In genomic region chr11:65382804-65383368, GRCh38 we compare ENCODE assay signal across 1 cellular context.
A peak's percentile ranks its signal among the peaks of the same experiment; 100 is the strongest.
TF ChIP-seq lines count a peak whose summit lies in the region.

No MANE protein-coding gene starts in this region.

TF ChIP-seq in K562, 482 proteins besides CTCF, POLR2A, EP300 and RAD21:
- TF ChIP-seq HDGF (IDR thresholded peaks at IDR 0.05): peak; percentile 86; the same call in 1 of the 2 replicates
- no peak for TF ChIP-seq ARID1B (IDR thresholded peaks at IDR 0.05)
- TF ChIP-seq ILF3 (IDR thresholded peaks at IDR 0.05; ENCODE audit: borderline replicate concordance): no peak
- TF ChIP-seq TAL1 (IDR thresholded peaks at IDR 0.05): peak; percentile 17
- TF ChIP-seq ZC3H4 (CRISPR knock-in tag; IDR thresholded peaks at IDR 0.05; ENCODE audit: borderline replicate concordance): 0 out of 2 replicates have a peak, but pooled peaks have one; percentile 39
- TF ChIP-seq DLX4 (CRISPR knock-in tag; IDR thresholded peaks at IDR 0.05): no peak
- no peak for TF ChIP-seq PYGO2 (tag; IDR thresholded peaks at IDR 0.05)
- TF ChIP-seq OTX1 (CRISPR knock-in tag; IDR thresholded peaks at IDR 0.05): no peak
- peak; percentile 40; the same call in 1 of the 2 replicates for TF ChIP-seq ZBTB7A (IDR thresholded peaks at IDR 0.05; ENCODE audit: borderline replicate concordance, control insufficient read depth, low read depth, low read length)
- TF ChIP-seq PTTG1 (tag; IDR thresholded peaks at IDR 0.05; ENCODE audit: low read depth): no peak
- TF ChIP-seq ZNF655 (CRISPR knock-in tag; IDR thresholded peaks at IDR 0.05): no peak
- no peak for TF ChIP-seq ZMIZ1 (IDR thresholded peaks at IDR 0.05; ENCODE audit: low read depth in 2 of 2, low read length in 2 of 2)
- no peak for TF ChIP-seq ZNF561 (CRISPR knock-in tag; conservative IDR thresholded peaks at IDR 0.05)
- no peak for TF ChIP-seq TOE1 (IDR thresholded peaks at IDR 0.05; ENCODE audit: borderline replicate concordance)
- TF ChIP-seq TOE1 (CRISPR knock-in tag; IDR thresholded peaks at IDR 0.05; ENCODE audit: borderline replicate concordance, low read depth): no peak
- TF ChIP-seq ELF2 (CRISPR knock-in tag; IDR thresholded peaks at IDR 0.05): no peak
- 0 out of 2 replicates have a peak, but pooled peaks have one; percentile 7 for TF ChIP-seq TAF7 (tag; IDR thresholded peaks at IDR 0.05)
- 0 out of 2 replicates have a peak, but pooled peaks have one; percentile 23 for TF ChIP-seq NKRF (IDR thresholded peaks at IDR 0.05; ENCODE audit: borderline replicate concordance)
- TF ChIP-seq BRF2 (IDR thresholded peaks at IDR 0.05; ENCODE audit: borderline replicate concordance, insufficient read depth, insufficient read length): no peak
- no peak for TF ChIP-seq SAFB (IDR thresholded peaks at IDR 0.05; ENCODE audit: borderline replicate concordance, low read depth, low read length)
- no peak for TF ChIP-seq NCOA4 (IDR thresholded peaks at IDR 0.05; ENCODE audit: partially characterized antibody)
- TF ChIP-seq ARHGAP35 (IDR thresholded peaks at IDR 0.05; ENCODE audit: partially characterized antibody): peak; percentile 51
- TF ChIP-seq SMARCA5 (IDR thresholded peaks at IDR 0.05): peak; percentile 41
- TF ChIP-seq RCOR1 (IDR thresholded peaks at IDR 0.05; ENCODE audit: borderline replicate concordance in 1 of 2, low read depth in 2 of 2, low read length in 2 of 2): no peak
- TF ChIP-seq NR3C1 (CRISPR knock-in tag; IDR thresholded peaks at IDR 0.05): no peak
- TF ChIP-seq TEAD1 (CRISPR knock-in tag; IDR thresholded peaks at IDR 0.05): 0 out of 4 replicates have a peak, but pooled peaks of 1 of the 2 experiments have one; percentile 9
- 0 out of 2 replicates have a peak, but pooled peaks have one; percentile 14 for TF ChIP-seq PHB2 (IDR thresholded peaks at IDR 0.05; ENCODE audit: low read depth)
- TF ChIP-seq MTA1 (IDR thresholded peaks at IDR 0.05; ENCODE audit: borderline replicate concordance): no peak
- no peak for TF ChIP-seq ZNF695 (CRISPR knock-in tag; IDR thresholded peaks at IDR 0.05)
- TF ChIP-seq ARNT (IDR thresholded peaks at IDR 0.05): 0 out of 4 replicates have a peak, but pooled peaks of 1 of the 2 experiments have one; percentile 7
- 0 out of 2 replicates have a peak, but pooled peaks have one; percentile 3 for TF ChIP-seq NFIC (IDR thresholded peaks at IDR 0.05)
- no peak for TF ChIP-seq ZNF253 (CRISPR knock-in tag; conservative IDR thresholded peaks at IDR 0.05)
- TF ChIP-seq ATF3 (IDR thresholded peaks at IDR 0.05): no peak
- no peak for TF ChIP-seq ATF3 (CRISPR knock-in tag; conservative IDR thresholded peaks at IDR 0.05)
- no peak for TF ChIP-seq DIDO1 (tag; IDR thresholded peaks at IDR 0.05; ENCODE audit: low read depth)
- no peak for TF ChIP-seq FOXM1 (IDR thresholded peaks at IDR 0.05; ENCODE audit: low read depth)
- TF ChIP-seq FOXM1 (CRISPR knock-in tag; IDR thresholded peaks at IDR 0.05; ENCODE audit: low read depth): no peak
- TF ChIP-seq BRD9 (IDR thresholded peaks at IDR 0.05; ENCODE audit: low read depth, partially characterized antibody): no peak
- TF ChIP-seq ZKSCAN1 (IDR thresholded peaks at IDR 0.05; ENCODE audit: low read depth, low read length): no peak
- TF ChIP-seq SNIP1 (IDR thresholded peaks at IDR 0.05; ENCODE audit: low read depth): no peak
- TF ChIP-seq ZNF134 (CRISPR knock-in tag; conservative IDR thresholded peaks at IDR 0.05): no peak
- TF ChIP-seq ZBTB40 (IDR thresholded peaks at IDR 0.05): peak; percentile 51
- no peak for TF ChIP-seq ZBTB40 (CRISPR knock-in tag; IDR thresholded peaks at IDR 0.05)
- TF ChIP-seq SIN3A (IDR thresholded peaks at IDR 0.05; ENCODE audit: borderline replicate concordance in 2 of 2, control insufficient read depth in 1 of 2, low read depth in 2 of 2, low read length in 2 of 2): 0 out of 4 replicates have a peak, but pooled peaks of 1 of the 2 experiments have one; percentile 21
- TF ChIP-seq RFX1 (IDR thresholded peaks at IDR 0.05): no peak
TF ChIP-seq in K562: peak in this region for 14.
